1 cellular context compared by ENCODE assay signal in genomic region chr16:69831212-69832123, GRCh38.
TF ChIP-seq lines count a peak whose summit lies in the region.

No MANE protein-coding gene starts in this region.

TF ChIP-seq in GM12878, 131 proteins besides CTCF, POLR2A, EP300 and RAD21:
- TF ChIP-seq E2F8 (IDR thresholded peaks at IDR 0.05; ENCODE audit: low read depth, partially characterized antibody), result no peak
- TF ChIP-seq, protein P1, sequence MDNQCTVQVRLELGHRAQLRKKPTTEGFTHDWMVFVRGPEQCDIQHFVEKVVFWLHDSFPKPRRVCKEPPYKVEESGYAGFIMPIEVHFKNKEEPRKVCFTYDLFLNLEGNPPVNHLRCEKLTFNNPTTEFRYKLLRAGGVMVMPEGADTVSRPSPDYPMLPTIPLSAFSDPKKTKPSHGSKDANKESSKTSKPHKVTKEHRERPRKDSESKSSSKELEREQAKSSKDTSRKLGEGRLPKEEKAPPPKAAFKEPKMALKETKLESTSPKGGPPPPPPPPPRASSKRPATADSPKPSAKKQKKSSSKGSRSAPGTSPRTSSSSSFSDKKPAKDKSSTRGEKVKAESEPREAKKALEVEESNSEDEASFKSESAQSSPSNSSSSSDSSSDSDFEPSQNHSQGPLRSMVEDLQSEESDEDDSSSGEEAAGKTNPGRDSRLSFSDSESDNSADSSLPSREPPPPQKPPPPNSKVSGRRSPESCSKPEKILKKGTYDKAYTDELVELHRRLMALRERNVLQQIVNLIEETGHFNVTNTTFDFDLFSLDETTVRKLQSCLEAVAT (IDR thresholded peaks at IDR 0.05), result peak; percentile 73
- TF ChIP-seq MYC (IDR thresholded peaks at IDR 0.05; ENCODE audit: insufficient read depth, insufficient read length, insufficient replicate concordance, low read length, severe bottlenecking), result no peak
TF ChIP-seq in GM12878: peak in this region for 1.
